8 cellular contexts compared by ENCODE assay signal in genomic region chr11:15650105-15650938, GRCh38.
DNase-seq lines count a peak whose midpoint lies in the region; ATAC-seq and TF ChIP-seq lines count a peak whose summit lies in the region.

No MANE protein-coding gene starts in this region.

- ATAC-seq in HG02588 (IDR thresholded peaks at IDR 0.05; ENCODE audit: unreplicated experiment) (peak; percentile 96), left ventricle myocardium superior (peak; percentile 99)

- 10% methylated on average over 29 of the region's 41 CpGs for WGBS in prostate gland
- WGBS in urinary bladder = 7% methylated on average over 41 of the region's 41 CpGs

- TF ChIP-seq POLR2A in NB4 (IDR thresholded peaks at IDR 0.05; ENCODE audit: extremely low read depth, insufficient read length) (no peak), prostate gland (IDR thresholded peaks at IDR 0.05) (no peak)

- TF ChIP-seq CTCF in GM12865 (IDR thresholded peaks at IDR 0.05; ENCODE audit: insufficient read depth, low read depth, low read length, missing control alignments) = peak; percentile 94
- peak; percentile 81 for TF ChIP-seq CTCF in NB4 (IDR thresholded peaks at IDR 0.05; ENCODE audit: low read depth, low read length)
- TF ChIP-seq CTCF in prostate gland (IDR thresholded peaks at IDR 0.05) = peak; percentile 94 to 99 (median 98)

- H3K9me3 ChIP-seq in prostate gland = no peaks in the 10 kb centered on the region

- intact Hi-C loops in left ventricle myocardium superior (cut with micrococcal nuclease) = loop anchor here (5.0 kb wide), 1 partner anchor 957 kb away; no protein-coding TSS in a partner anchor
- intact Hi-C loops in prostate gland (cut with DNase I) = loop anchor here (2.0 to 10.0 kb wide), 2 partner anchors 334 to 956 kb away; no protein-coding TSS in a partner anchor

- H3K36me3 ChIP-seq in prostate gland (no peaks in the 10 kb centered on the region), urinary bladder (ENCODE audit: insufficient read depth) (no peaks in the 10 kb centered on the region)

- H3K4me1 ChIP-seq in prostate gland (replicated peaks) = no peaks in the 10 kb centered on the region
- H3K4me1 ChIP-seq in urinary bladder (ENCODE audit: insufficient read depth) = no peaks in the 10 kb centered on the region

- H3K4me3 ChIP-seq in GM12865 (ENCODE audit: low read depth, low read length) = peak overlapping the region; percentile 29
- H3K4me3 ChIP-seq in NB4 (ENCODE audit: low read depth, low read length) = no peak overlapping the region
- peak overlapping the region; percentile 22 to 34 for H3K4me3 ChIP-seq in prostate gland
- peak overlapping the region; percentile 31 for H3K4me3 ChIP-seq in urinary bladder (ENCODE audit: low read depth, low read length)

- DNase-seq in GM12865 (ENCODE audit: low read depth) (peak; percentile 88), NB4 (ENCODE audit: low read depth) (peak; percentile 87), SW480 (ENCODE audit: low spot score) (peak; percentile 91), amygdala (lab: John Stamatoyannopoulos, UW) (peak; percentile 25 to 92 (median 77)), left ventricle myocardium superior (peak; percentile 98), prostate gland (ENCODE audit: low spot score) (peak; percentile 89)

- H3K27ac ChIP-seq in prostate gland = peak overlapping the region; percentile 71 to 79
- no peak overlapping the region for H3K27ac ChIP-seq in urinary bladder (ENCODE audit: low read depth)

- no peaks in the 10 kb centered on the region for H3K27me3 ChIP-seq in prostate gland (replicated peaks; ENCODE audit: insufficient read depth)
